In the genomic region with DNA sequence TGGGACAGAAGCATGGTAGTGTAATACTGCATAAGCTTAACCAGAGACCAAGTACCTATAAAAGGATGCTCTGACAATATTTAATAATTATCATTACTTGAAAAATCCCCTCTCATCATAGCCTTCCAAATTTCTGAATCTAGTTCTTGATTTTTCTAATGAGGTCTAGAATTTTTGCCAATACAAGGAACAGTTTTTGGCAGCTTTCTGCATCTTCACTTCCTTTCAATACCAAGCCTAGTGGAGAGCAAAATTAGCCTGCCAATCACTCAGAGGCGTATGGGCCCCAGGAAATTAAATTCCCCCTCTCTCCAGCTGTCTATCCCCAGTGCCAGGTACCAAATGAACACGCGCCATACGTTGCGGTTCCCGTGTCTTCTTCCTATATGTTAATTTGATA, we compare ENCODE assay signal across 20 cellular contexts.
"Had no signal": no experiment of that assay in that cellular context is flagged by ENCODE, and none has a peak within 500 bp of the region (broad histone marks: within the 10 kb centered on the region; RNA-seq: fewer than 3 reads in every experiment).

No MANE protein-coding gene starts in this region.

- H3K36me3 ChIP-seq: esophagus squamous epithelium, neutrophil, spleen, thoracic aorta had no signal

- H3K27me3 Mint-ChIP-seq: stimulated activated memory B cell treated with anti-CD40 and anti-IgM and Interleukin-4, amounts not matched to agents 10 μg/mL and 1 μg/mL and 100 μg/mL, for 72 hours had no signal

- H3K9me3 ChIP-seq: esophagus squamous epithelium, neutrophil, spleen, thoracic aorta had no signal

- H3K36me3 Mint-ChIP-seq: naive thymus-derived CD4-positive, alpha-beta T cell; stimulated activated memory B cell treated with anti-CD40 and anti-IgM and Interleukin-4, amounts not matched to agents 10 μg/mL and 1 μg/mL and 100 μg/mL, for 72 hours had no signal

- H3K27ac ChIP-seq: esophagus squamous epithelium, neutrophil, spleen, thoracic aorta had no signal

- H3K27ac Mint-ChIP-seq: effector memory CD8-positive, alpha-beta T cell; naive thymus-derived CD4-positive, alpha-beta T cell; stimulated activated memory B cell treated with anti-CD40 and anti-IgM and Interleukin-4, amounts not matched to agents 10 μg/mL and 1 μg/mL and 100 μg/mL, for 72 hours; stimulated activated naive CD8-positive, alpha-beta T cell treated with anti-CD3 and anti-CD28 coated beads, Interleukin-15, Interleukin-2, amounts not matched to agents 100 ng/mL and 50 ng/mL, for 24 hours had no signal

- H3K4me3 ChIP-seq: esophagus squamous epithelium, lung, spleen, thoracic aorta had no signal

- H3K27me3 ChIP-seq: neutrophil had no signal

- H3K4me3 Mint-ChIP-seq: effector memory CD8-positive, alpha-beta T cell; naive thymus-derived CD4-positive, alpha-beta T cell; nephron progenitor cell; stimulated activated memory B cell treated with anti-CD40 and anti-IgM and Interleukin-4, amounts not matched to agents 10 μg/mL and 1 μg/mL and 100 μg/mL, for 72 hours; stimulated activated naive CD8-positive, alpha-beta T cell treated with anti-CD3 and anti-CD28 coated beads, Interleukin-15, Interleukin-2, amounts not matched to agents 100 ng/mL and 50 ng/mL, for 24 hours had no signal

- ATAC-seq: effector memory CD8-positive, alpha-beta T cell; left colon; left ventricle myocardium superior; naive thymus-derived CD4-positive, alpha-beta T cell; stimulated activated memory B cell treated with anti-CD40 and anti-IgM and Interleukin-4, amounts not matched to agents 10 μg/mL and 1 μg/mL and 100 μg/mL, for 72 hours had no signal

- DNase-seq: cortex of kidney; effector memory CD8-positive, alpha-beta T cell; esophagus squamous epithelium; foreskin fibroblast; kidney; left colon; left ventricle myocardium superior; mesendoderm; naive thymus-derived CD4-positive, alpha-beta T cell; nephron progenitor cell; spleen; stimulated activated CD4-positive, alpha-beta T cell treated with anti-CD3 and anti-CD28 coated beads, Interleukin-15, amount 100 ng/mL, for 24 hours; stimulated activated CD4-positive, alpha-beta T cell treated with anti-CD3 and anti-CD28 coated beads, Interleukin-1b, Interleukin-23, amount 100 ng/mL, for 48 hours; stimulated activated CD4-positive, alpha-beta T cell treated with anti-CD3 and anti-CD28 coated beads, Interleukin-4, amount 100 ng/mL, for 24 hours; trophoblast cell had no signal

- H3K9me3 Mint-ChIP-seq: nephron progenitor cell; stimulated activated naive CD8-positive, alpha-beta T cell treated with anti-CD3 and anti-CD28 coated beads, Interleukin-15, Interleukin-2, amounts not matched to agents 100 ng/mL and 50 ng/mL, for 24 hours had no signal
